In the genomic region with DNA sequence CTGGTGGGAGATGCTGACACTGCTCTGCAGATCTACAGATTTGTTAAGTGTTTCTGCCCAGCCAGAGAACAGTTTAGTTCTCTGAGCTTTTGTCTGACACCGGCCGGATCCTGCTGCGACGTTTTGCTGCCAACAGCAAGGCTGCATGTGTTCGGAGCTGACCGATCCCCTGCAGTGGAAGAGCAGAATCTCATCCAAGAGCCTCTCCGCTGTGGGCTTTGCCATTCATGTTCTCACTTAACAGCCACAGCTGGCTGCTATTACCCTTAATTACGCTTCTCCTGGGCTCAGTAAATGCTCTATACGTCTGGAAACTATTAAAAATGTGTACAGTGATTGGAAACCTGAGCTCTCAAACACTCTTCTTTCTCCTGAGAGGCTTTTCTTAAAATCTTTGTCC, we compare ENCODE assay signal across 1 cellular context.
TF ChIP-seq lines count a peak whose summit lies in the region.

No MANE protein-coding gene starts in this region.

TF ChIP-seq in HepG2, 621 proteins besides CTCF, POLR2A, EP300 and RAD21 (continued from another document):
- TF ChIP-seq ZNF597 (CRISPR knock-in tag; IDR thresholded peaks at IDR 0.05) (no peak), MAFG (CRISPR knock-in tag; IDR thresholded peaks at IDR 0.05) (no peak), ZNF225 (CRISPR knock-in tag; IDR thresholded peaks at IDR 0.05) (no peak), THAP7 (CRISPR knock-in tag; IDR thresholded peaks at IDR 0.05) (no peak), ZNF317 (CRISPR knock-in tag; IDR thresholded peaks at IDR 0.05) (no peak), ZIK1 (CRISPR knock-in tag; IDR thresholded peaks at IDR 0.05; ENCODE audit: borderline replicate concordance, low read depth) (no peak), FOXC1 (CRISPR knock-in tag; IDR thresholded peaks at IDR 0.05; ENCODE audit: borderline replicate concordance) (no peak), CSRNP2 (CRISPR knock-in tag; conservative IDR thresholded peaks at IDR 0.05; ENCODE audit: low read depth) (no peak), ZBTB26 (CRISPR knock-in tag; IDR thresholded peaks at IDR 0.05; ENCODE audit: borderline replicate concordance) (no peak), SP5 (CRISPR knock-in tag; IDR thresholded peaks at IDR 0.05; ENCODE audit: borderline replicate concordance, low read depth) (no peak), RBM22 (optimal IDR thresholded peaks at IDR 0.05; ENCODE audit: low read length) (no peak)
- TF ChIP-seq, protein P1, sequence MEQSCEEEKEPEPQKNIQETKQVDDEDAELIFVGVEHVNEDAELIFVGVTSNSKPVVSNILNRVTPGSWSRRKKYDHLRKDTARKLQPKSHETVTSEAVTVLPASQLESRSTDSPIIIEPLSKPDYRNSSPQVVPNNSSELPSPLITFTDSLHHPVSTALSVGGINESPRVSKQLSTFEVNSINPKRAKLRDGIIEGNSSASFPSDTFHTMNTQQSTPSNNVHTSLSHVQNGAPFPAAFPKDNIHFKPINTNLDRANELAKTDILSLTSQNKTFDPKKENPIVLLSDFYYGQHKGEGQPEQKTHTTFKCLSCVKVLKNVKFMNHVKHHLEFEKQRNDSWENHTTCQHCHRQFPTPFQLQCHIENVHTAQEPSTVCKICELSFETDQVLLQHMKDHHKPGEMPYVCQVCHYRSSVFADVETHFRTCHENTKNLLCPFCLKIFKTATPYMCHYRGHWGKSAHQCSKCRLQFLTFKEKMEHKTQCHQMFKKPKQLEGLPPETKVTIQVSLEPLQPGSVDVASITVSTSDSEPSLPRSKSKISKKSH (CRISPR knock-in tag; IDR thresholded peaks at IDR 0.05; ENCODE audit: borderline replicate concordance) = no peak
- TF ChIP-seq, protein P2, sequence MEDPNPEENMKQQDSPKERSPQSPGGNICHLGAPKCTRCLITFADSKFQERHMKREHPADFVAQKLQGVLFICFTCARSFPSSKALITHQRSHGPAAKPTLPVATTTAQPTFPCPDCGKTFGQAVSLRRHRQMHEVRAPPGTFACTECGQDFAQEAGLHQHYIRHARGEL (CRISPR knock-in tag; IDR thresholded peaks at IDR 0.05) = no peak
TF ChIP-seq in HepG2: peak in this region for 0.
